Comparison of ENCODE assay signal across 25 cellular contexts in the genomic region with DNA sequence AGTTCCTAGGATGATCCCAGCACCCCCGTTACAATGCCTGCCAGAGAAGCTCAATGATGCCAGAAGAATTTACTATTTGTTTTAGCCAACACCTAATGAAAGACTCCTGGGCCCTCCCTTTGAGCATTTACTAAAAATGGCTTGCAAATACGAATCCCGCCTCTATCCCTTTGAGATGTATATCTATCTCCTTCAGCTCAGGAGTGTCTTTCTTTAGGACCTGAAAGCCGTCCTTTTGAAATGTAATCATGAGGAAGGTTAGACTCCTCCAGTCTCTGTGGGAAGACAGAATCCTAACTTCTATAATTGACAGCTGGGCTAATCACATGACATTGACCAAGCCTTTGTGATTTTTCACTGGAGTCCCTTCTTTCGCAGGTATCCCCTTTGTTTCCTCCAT. TPM values are rescaled to one million over a fixed set of nuclear protein-coding genes. Genes with fewer than 3 reads are reported as not detected.
A peak's percentile ranks its signal among the peaks of the same experiment; 100 is the strongest.
DNase-seq lines count a peak whose midpoint lies in the region; ATAC-seq and TF ChIP-seq lines count a peak whose summit lies in the region.
"Had no signal": no experiment of that assay in that cellular context is flagged by ENCODE, and none has a peak within 500 bp of the region (broad histone marks: within the 10 kb centered on the region; RNA-seq: fewer than 3 reads in every experiment).

No MANE protein-coding gene starts in this region.

- H3K4me3 Mint-ChIP-seq in activated CD4-positive, alpha-beta memory T cell treated with anti-CD3 and anti-CD28 coated beads, Interleukin-2, amount 10 ng/mL, durations not matched to agents 7 days and 5 days, result peak overlapping the region; percentile 15
- H3K4me3 Mint-ChIP-seq in activated CD4-positive, alpha-beta memory T cell treated with anti-CD3 and anti-CD28 coated beads for 36 hours, result no peak overlapping the region
- H3K4me3 Mint-ChIP-seq in T-helper 17 cell (no peak overlapping the region), Calu3 (ENCODE audit: low read depth, unreplicated experiment) (no peak overlapping the region)
- H3K4me3 Mint-ChIP-seq: activated CD8-positive, alpha-beta T cell treated with anti-CD3 and anti-CD28 coated beads, Interleukin-2, amount 10 ng/mL, durations not matched to agents 7 days and 5 days had no signal

- intact Hi-C loops in activated CD4-positive, alpha-beta memory T cell treated with anti-CD3 and anti-CD28 coated beads for 36 hours (cut with micrococcal nuclease), result loop anchor here (5.0 kb wide), 1 partner anchor 142 kb away; a partner anchor contains a TSS
- intact Hi-C loops in Calu3 (cut with micrococcal nuclease; ENCODE audit: unreplicated experiment), result no loop called here

- DNase-seq in activated CD4-positive, alpha-beta memory T cell treated with anti-CD3 and anti-CD28 coated beads, Interleukin-2, amount 10 ng/mL, durations not matched to agents 7 days and 5 days, result no peak
- no peak for DNase-seq in activated CD4-positive, alpha-beta memory T cell treated with anti-CD3 and anti-CD28 coated beads for 36 hours
- DNase-seq in T-helper 17 cell (no peak), iPS DF 6.9 (ENCODE audit: low read depth, low spot score) (peak; percentile 20), osteoblast (ENCODE audit: insufficient read length, low spot score, missing footprints) (no peak), amygdala (lab: John Stamatoyannopoulos, UW) (no peak), Calu3 (no peak)
- DNase-seq: activated CD4-positive, CD25-positive, alpha-beta regulatory T cell treated with anti-CD3 and anti-CD28 coated beads, Interleukin-2, amount 50 U/mL, for 72 hours; activated CD8-positive, alpha-beta T cell treated with anti-CD3 and anti-CD28 coated beads, Interleukin-2, amount 10 ng/mL, durations not matched to agents 7 days and 5 days; activated naive CD4-positive, alpha-beta T cell; brain microvascular endothelial cell; NCI-H1417 treated with DMSO at 0.1 percent for 48 hours; NCI-H2081 treated with DMSO at 0.1 percent for 48 hours; NCI-H345; NCI-H748 treated with DMSO at 0.1 percent for 48 hours; RPMI8226; stimulated activated naive CD8-positive, alpha-beta T cell treated with anti-CD3 and anti-CD28 coated beads, Interleukin-15, amount 100 ng/mL, for 72 hours; T-cell had no signal

- no TSS peak for BruUV-seq in Calu3 (replicated peaks; lab: Mats Ljungman, UMichigan)

- no peak for TF ChIP-seq CTCF in osteoblast (IDR thresholded peaks at IDR 0.05; ENCODE audit: extremely low read depth, low read depth, low read length)
- TF ChIP-seq CTCF in Calu3 (IDR thresholded peaks at IDR 0.05; ENCODE audit: unreplicated experiment), result no peak

- H3K27me3 ChIP-seq in iPS DF 6.9 (ENCODE audit: control insufficient read depth, insufficient read depth, low read length), result peaks cover 17% of the 10 kb centered on the region
- H3K27me3 ChIP-seq in osteoblast (ENCODE audit: insufficient read depth, low read length), result peaks cover 4% of the 10 kb centered on the region
- H3K27me3 ChIP-seq: adrenal gland, brain microvascular endothelial cell, vagina had no signal

- WGBS in iPS DF 6.9 (ENCODE audit: insufficient coverage, insufficient read length), result no CpG with 5 or more reads among the region's 5 CpGs

- POLR2A ChIA-PET in activated CD4-positive, alpha-beta memory T cell treated with anti-CD3 and anti-CD28 coated beads, Interleukin-2, amount 10 ng/mL, durations not matched to agents 7 days and 5 days (lab: Charles Lee), result interaction anchor here (1.4 kb wide), 1 partner anchor 135 kb away, joined by 4 read pairs; no protein-coding TSS in a partner anchor
- POLR2A ChIA-PET in activated CD4-positive, alpha-beta memory T cell treated with anti-CD3 and anti-CD28 coated beads for 36 hours (lab: Charles Lee), result no interaction called here

- no peaks in the 10 kb centered on the region for H4K20me1 ChIP-seq in osteoblast (ENCODE audit: insufficient read depth, low read length)

- H3K4me2 ChIP-seq in osteoblast (ENCODE audit: insufficient read depth, low read length), result no peak overlapping the region

- no peaks in the 10 kb centered on the region for H3K9me3 ChIP-seq in T-helper 17 cell (ENCODE audit: control insufficient read depth, low read length, poor library complexity, severe bottlenecking)
- H3K9me3 ChIP-seq in iPS DF 6.9 (ENCODE audit: control insufficient read depth, insufficient read depth, low read length), result no peaks in the 10 kb centered on the region
- H3K9me3 ChIP-seq in osteoblast (ENCODE audit: low read depth, low read length), result no peaks in the 10 kb centered on the region
- H3K9me3 ChIP-seq: adrenal gland, neutrophil, vagina had no signal

- H3K36me3 ChIP-seq in iPS DF 6.9 (ENCODE audit: control insufficient read depth, insufficient read depth, low read length) (no peaks in the 10 kb centered on the region), osteoblast (ENCODE audit: insufficient read depth, low read length) (no peaks in the 10 kb centered on the region)
- H3K36me3 ChIP-seq: adrenal gland, brain microvascular endothelial cell, neutrophil, vagina had no signal

- peaks cover 16% of the 10 kb centered on the region for H3K79me2 ChIP-seq in osteoblast (ENCODE audit: insufficient read depth, low read length)

- H3K4me1 ChIP-seq in iPS DF 6.9 (ENCODE audit: control insufficient read depth, insufficient read depth, low read length) (no peaks in the 10 kb centered on the region), osteoblast (ENCODE audit: insufficient read depth, low read length) (peaks cover 11% of the 10 kb centered on the region)

- peak overlapping the region; percentile 29 for H2AFZ ChIP-seq in osteoblast (ENCODE audit: low read length)

- H3K27me3 Mint-ChIP-seq in activated CD4-positive, alpha-beta memory T cell treated with anti-CD3 and anti-CD28 coated beads, Interleukin-2, amount 10 ng/mL, durations not matched to agents 7 days and 5 days, result peaks cover 31% of the 10 kb centered on the region
- peaks cover 34% of the 10 kb centered on the region for H3K27me3 Mint-ChIP-seq in activated CD4-positive, alpha-beta memory T cell treated with anti-CD3 and anti-CD28 coated beads for 36 hours
- H3K27me3 Mint-ChIP-seq in T-helper 17 cell (peaks cover 62% of the 10 kb centered on the region), Calu3 (ENCODE audit: unreplicated experiment) (peaks cover 54% of the 10 kb centered on the region)

- ATAC-seq in T-helper 17 cell (no peak), HG02678 (IDR thresholded peaks at IDR 0.05; ENCODE audit: unreplicated experiment) (no peak)
- ATAC-seq: activated CD8-positive, alpha-beta T cell treated with anti-CD3 and anti-CD28 coated beads, Interleukin-2, amount 10 ng/mL, durations not matched to agents 7 days and 5 days; HCT116; stimulated activated naive CD8-positive, alpha-beta T cell treated with anti-CD3 and anti-CD28 coated beads, Interleukin-15, amount 100 ng/mL, for 72 hours; T-cell had no signal

- CTCF ChIA-PET in activated CD4-positive, alpha-beta memory T cell treated with anti-CD3 and anti-CD28 coated beads, Interleukin-2, amount 10 ng/mL, durations not matched to agents 7 days and 5 days (lab: Charles Lee), result no interaction called here
- CTCF ChIA-PET in activated CD4-positive, alpha-beta memory T cell treated with anti-CD3 and anti-CD28 coated beads for 36 hours (lab: Charles Lee), result no interaction called here
- CTCF ChIA-PET in Calu3 (lab: Charles Lee), result no interaction called here

- H3K4me3 ChIP-seq in iPS DF 6.9 (ENCODE audit: low read length) (no peak overlapping the region), osteoblast (ENCODE audit: insufficient read depth, low read length) (no peak overlapping the region)
- H3K4me3 ChIP-seq: adrenal gland, lung, vagina had no signal

- no peak overlapping the region for H3K27ac Mint-ChIP-seq in activated CD4-positive, alpha-beta memory T cell treated with anti-CD3 and anti-CD28 coated beads, Interleukin-2, amount 10 ng/mL, durations not matched to agents 7 days and 5 days
- no peak overlapping the region for H3K27ac Mint-ChIP-seq in activated CD4-positive, alpha-beta memory T cell treated with anti-CD3 and anti-CD28 coated beads for 36 hours
- H3K27ac Mint-ChIP-seq in T-helper 17 cell, result peak overlapping the region; percentile 61
- no peak overlapping the region for H3K27ac Mint-ChIP-seq in Calu3 (ENCODE audit: unreplicated experiment)
- H3K27ac Mint-ChIP-seq: stimulated activated naive CD8-positive, alpha-beta T cell treated with anti-CD3 and anti-CD28 coated beads, Interleukin-15, amount 100 ng/mL, for 72 hours; T-cell had no signal

- H3K27ac ChIP-seq in iPS DF 6.9 (ENCODE audit: low read length) (no peak overlapping the region), osteoblast (ENCODE audit: low read depth, low read length) (no peak overlapping the region)
- H3K27ac ChIP-seq: 22Rv1, adrenal gland, brain microvascular endothelial cell, neutrophil, vagina had no signal

- H3K9me3 Mint-ChIP-seq in activated CD4-positive, alpha-beta memory T cell treated with anti-CD3 and anti-CD28 coated beads, Interleukin-2, amount 10 ng/mL, durations not matched to agents 7 days and 5 days, result no peaks in the 10 kb centered on the region
- no peaks in the 10 kb centered on the region for H3K9me3 Mint-ChIP-seq in activated CD4-positive, alpha-beta memory T cell treated with anti-CD3 and anti-CD28 coated beads for 36 hours
- no peaks in the 10 kb centered on the region for H3K9me3 Mint-ChIP-seq in Calu3 (ENCODE audit: low read depth, unreplicated experiment)
- H3K9me3 Mint-ChIP-seq: stimulated activated naive CD8-positive, alpha-beta T cell treated with anti-CD3 and anti-CD28 coated beads, Interleukin-15, amount 100 ng/mL, for 72 hours; T-cell had no signal

- H3K36me3 Mint-ChIP-seq in activated CD4-positive, alpha-beta memory T cell treated with anti-CD3 and anti-CD28 coated beads, Interleukin-2, amount 10 ng/mL, durations not matched to agents 7 days and 5 days (ENCODE audit: low read depth), result no peaks in the 10 kb centered on the region
- no peaks in the 10 kb centered on the region for H3K36me3 Mint-ChIP-seq in activated CD4-positive, alpha-beta memory T cell treated with anti-CD3 and anti-CD28 coated beads for 36 hours
- no peaks in the 10 kb centered on the region for H3K36me3 Mint-ChIP-seq in T-helper 17 cell (ENCODE audit: low read depth)
- peaks cover 34% of the 10 kb centered on the region for H3K36me3 Mint-ChIP-seq in Calu3 (ENCODE audit: insufficient read depth, unreplicated experiment)
- H3K36me3 Mint-ChIP-seq: T-cell had no signal

- H3K4me1 Mint-ChIP-seq in activated CD4-positive, alpha-beta memory T cell treated with anti-CD3 and anti-CD28 coated beads, Interleukin-2, amount 10 ng/mL, durations not matched to agents 7 days and 5 days, result peaks cover 21% of the 10 kb centered on the region
- H3K4me1 Mint-ChIP-seq in activated CD4-positive, alpha-beta memory T cell treated with anti-CD3 and anti-CD28 coated beads for 36 hours (ENCODE audit: low read depth), result peaks cover 15% of the 10 kb centered on the region
- H3K4me1 Mint-ChIP-seq in T-helper 17 cell (peaks cover 13% of the 10 kb centered on the region), Calu3 (ENCODE audit: low read depth, unreplicated experiment) (peaks cover 9% of the 10 kb centered on the region)

RNA-seq across cellular contexts. Expression of a gene that starts 19.2 kb away (rescaled TPM):
- 100 to 1,000 TPM; 223 to 241 TPM for total RNA-seq in activated CD4-positive, alpha-beta memory T cell treated with anti-CD3 and anti-CD28 coated beads, Interleukin-2, amount 10 ng/mL, durations not matched to agents 7 days and 5 days
- total RNA-seq in activated CD4-positive, alpha-beta memory T cell treated with anti-CD3 and anti-CD28 coated beads for 36 hours, result 100 to 1,000 TPM; 242 to 245 TPM
- total RNA-seq in T-helper 17 cell, result 100 to 1,000 TPM; 318 to 366 TPM
- 332 and 340 TPM in 2 replicates for total RNA-seq in osteoblast
- total RNA-seq in Calu3 (2022), result 510 and 529 TPM in 2 replicates
